ENCODE assay signal across 14 cellular contexts in genomic region chrX:150610446-150610845, GRCh38. TPM values are rescaled to one million over a fixed set of nuclear protein-coding genes. Genes with fewer than 3 reads are reported as not detected.
DNase-seq lines count a peak whose midpoint lies in the region; ATAC-seq and TF ChIP-seq lines count a peak whose summit lies in the region.
"Had no signal": no experiment of that assay in that cellular context is flagged by ENCODE, and none has a peak within 500 bp of the region (broad histone marks: within the 10 kb centered on the region; RNA-seq: fewer than 3 reads in every experiment).

No MANE protein-coding gene starts in this region.

- no peak overlapping the region for H3K9ac ChIP-seq in MM.1S (ENCODE audit: low read length)

- peak overlapping the region; percentile 49 for H3K27ac Mint-ChIP-seq in activated T-helper 2 cell treated with anti-CD3 and anti-CD28 coated beads, Interferon-gamma antibody, Interleukin-2, Interleukin-4, amounts not matched to agents 10 μg/mL and 5 μg/mL and 100 μg/mL, durations not matched to agents 14 hours and 24 hours and 36 hours
- H3K27ac Mint-ChIP-seq in stimulated activated memory B cell treated with anti-CD40 and anti-IgM and Interleukin-4, amounts not matched to agents 10 μg/mL and 1 μg/mL and 100 μg/mL, for 72 hours = peak overlapping the region; percentile 30
- H3K27ac Mint-ChIP-seq: B cell; CD4-positive, alpha-beta T cell had no signal

- H3K27me3 ChIP-seq in MM.1S (replicated peaks; ENCODE audit: insufficient read depth, low read length) = no peaks in the 10 kb centered on the region

- no peaks in the 10 kb centered on the region for H3K79me2 ChIP-seq in MM.1S (ENCODE audit: low read length)

- H3K4me1 ChIP-seq in MM.1S (ENCODE audit: low read length) = no peaks in the 10 kb centered on the region

- H3K36me3 Mint-ChIP-seq in activated T-helper 2 cell treated with anti-CD3 and anti-CD28 coated beads, Interferon-gamma antibody, Interleukin-2, Interleukin-4, amounts not matched to agents 10 μg/mL and 5 μg/mL and 100 μg/mL, durations not matched to agents 14 hours and 24 hours and 36 hours (ENCODE audit: low read depth) = peaks cover 43% of the 10 kb centered on the region
- H3K36me3 Mint-ChIP-seq in stimulated activated memory B cell treated with anti-CD40 and anti-IgM and Interleukin-4, amounts not matched to agents 10 μg/mL and 1 μg/mL and 100 μg/mL, for 72 hours = peaks cover 45% of the 10 kb centered on the region

- no peaks in the 10 kb centered on the region for H3F3A ChIP-seq in MM.1S (ENCODE audit: insufficient read depth, low read length)

- ATAC-seq in stimulated activated memory B cell treated with anti-CD40 and anti-IgM and Interleukin-4, amounts not matched to agents 10 μg/mL and 1 μg/mL and 100 μg/mL, for 72 hours = no peak
- ATAC-seq: HCT116 had no signal

- no peaks in the 10 kb centered on the region for H3K27me3 Mint-ChIP-seq in activated T-helper 2 cell treated with anti-CD3 and anti-CD28 coated beads, Interferon-gamma antibody, Interleukin-2, Interleukin-4, amounts not matched to agents 10 μg/mL and 5 μg/mL and 100 μg/mL, durations not matched to agents 14 hours and 24 hours and 36 hours (ENCODE audit: low read depth)
- H3K27me3 Mint-ChIP-seq in stimulated activated memory B cell treated with anti-CD40 and anti-IgM and Interleukin-4, amounts not matched to agents 10 μg/mL and 1 μg/mL and 100 μg/mL, for 72 hours = no peaks in the 10 kb centered on the region
- H3K27me3 Mint-ChIP-seq: B cell; CD4-positive, alpha-beta T cell had no signal

- no peaks in the 10 kb centered on the region for H3K36me3 ChIP-seq in MM.1S (replicated peaks; ENCODE audit: insufficient read depth, low read length)

- H2AFZ ChIP-seq in MM.1S (ENCODE audit: low read length) = no peak overlapping the region

- no peak overlapping the region for H3K4me3 Mint-ChIP-seq in activated T-helper 2 cell treated with anti-CD3 and anti-CD28 coated beads, Interferon-gamma antibody, Interleukin-2, Interleukin-4, amounts not matched to agents 10 μg/mL and 5 μg/mL and 100 μg/mL, durations not matched to agents 14 hours and 24 hours and 36 hours (ENCODE audit: low read depth)
- no peak overlapping the region for H3K4me3 Mint-ChIP-seq in stimulated activated memory B cell treated with anti-CD40 and anti-IgM and Interleukin-4, amounts not matched to agents 10 μg/mL and 1 μg/mL and 100 μg/mL, for 72 hours
- H3K4me3 Mint-ChIP-seq: B cell; CD4-positive, alpha-beta T cell had no signal

- no peak overlapping the region for H3K27ac ChIP-seq in MM.1S (ENCODE audit: low read length)

- H4K20me1 ChIP-seq in MM.1S (ENCODE audit: insufficient read depth, low read length) = no peaks in the 10 kb centered on the region

- H3K9me3 ChIP-seq in MM.1S (replicated peaks; ENCODE audit: insufficient read depth, low read length) = no peaks in the 10 kb centered on the region

- peaks cover 11% of the 10 kb centered on the region for H3K4me1 Mint-ChIP-seq in activated T-helper 2 cell treated with anti-CD3 and anti-CD28 coated beads, Interferon-gamma antibody, Interleukin-2, Interleukin-4, amounts not matched to agents 10 μg/mL and 5 μg/mL and 100 μg/mL, durations not matched to agents 14 hours and 24 hours and 36 hours (ENCODE audit: low read depth)
- H3K4me1 Mint-ChIP-seq in stimulated activated memory B cell treated with anti-CD40 and anti-IgM and Interleukin-4, amounts not matched to agents 10 μg/mL and 1 μg/mL and 100 μg/mL, for 72 hours = peaks cover 6% of the 10 kb centered on the region

- no peak overlapping the region for H3K4me2 ChIP-seq in MM.1S (ENCODE audit: low read depth, low read length)

- no peaks in the 10 kb centered on the region for H3K9me2 ChIP-seq in MM.1S (replicated peaks; ENCODE audit: insufficient read depth, low read length)

- TF ChIP-seq CTCF in fibroblast of the aortic adventitia (IDR thresholded peaks at IDR 0.05; ENCODE audit: insufficient read depth, low read length) (no peak), MM.1S (IDR thresholded peaks at IDR 0.05; ENCODE audit: low read length) (no peak)

- intact Hi-C loops in activated T-helper 2 cell treated with anti-CD3 and anti-CD28 coated beads, Interferon-gamma antibody, Interleukin-2, Interleukin-4, amounts not matched to agents 10 μg/mL and 5 μg/mL and 100 μg/mL, durations not matched to agents 14 hours and 24 hours and 36 hours (cut with micrococcal nuclease) = no loop called here

- H3K4me3 ChIP-seq in fibroblast of the aortic adventitia (ENCODE audit: low read depth, low read length) = no peak overlapping the region
- no peak overlapping the region for H3K4me3 ChIP-seq in MM.1S (ENCODE audit: low read length)

- peak; percentile 62 for DNase-seq in M059J (ENCODE audit: low read depth)
- DNase-seq in activated T-helper 2 cell treated with anti-CD3 and anti-CD28 coated beads, Interferon-gamma antibody, Interleukin-2, Interleukin-4, amounts not matched to agents 10 μg/mL and 5 μg/mL and 100 μg/mL, durations not matched to agents 14 hours and 24 hours and 36 hours (ENCODE audit: low spot score) = no peak
- DNase-seq in fibroblast of the aortic adventitia (ENCODE audit: low read depth) = peak; percentile 2
- DNase-seq in MM.1S = no peak
- no peak for DNase-seq in GM03348 (ENCODE audit: low spot score)
- no peak for DNase-seq in activated naive CD4-positive, alpha-beta T cell (lab: John Stamatoyannopoulos, UW)
- DNase-seq: C1 segment of cervical spinal cord; Calu3; CD4-positive, alpha-beta T cell; DMS 273 treated with DMSO at 0.1 percent for 48 hours; GDM1 had no signal

- no peaks in the 10 kb centered on the region for H3K9me3 Mint-ChIP-seq in activated T-helper 2 cell treated with anti-CD3 and anti-CD28 coated beads, Interferon-gamma antibody, Interleukin-2, Interleukin-4, amounts not matched to agents 10 μg/mL and 5 μg/mL and 100 μg/mL, durations not matched to agents 14 hours and 24 hours and 36 hours
- H3K9me3 Mint-ChIP-seq in stimulated activated memory B cell treated with anti-CD40 and anti-IgM and Interleukin-4, amounts not matched to agents 10 μg/mL and 1 μg/mL and 100 μg/mL, for 72 hours = no peaks in the 10 kb centered on the region
- H3K9me3 Mint-ChIP-seq: CD4-positive, alpha-beta T cell had no signal

RNA-seq across cellular contexts. Expression of gene MTM1, which starts 42.0 kb away (rescaled TPM):
- total RNA-seq in M059J (2014; rRNA removed; shearing (Covaris generic)) = 11.5 and 15.5 TPM in 2 replicates
- total RNA-seq in activated T-helper 2 cell treated with anti-CD3 and anti-CD28 coated beads, Interferon-gamma antibody, Interleukin-2, Interleukin-4, amounts not matched to agents 10 μg/mL and 5 μg/mL and 100 μg/mL, durations not matched to agents 14 hours and 24 hours and 36 hours = 25.2 and 26.5 TPM in 2 replicates
- 9.1 and 10.8 TPM in 2 replicates for total RNA-seq in fibroblast of the aortic adventitia (ENCODE audit: low replicate concordance)

Comparison
In these comparisons a context has a peak if more than half of its experiments do, and no peak if none do; other contexts are left out.
1. DNase-seq: peak in M059J (single experiment) and fibroblast of the aortic adventitia (single experiment); none in activated T-helper 2 cell treated with anti-CD3 and anti-CD28 coated beads, Interferon-gamma antibody, Interleukin-2, Interleukin-4, amounts not matched to agents 10 μg/mL and 5 μg/mL and 100 μg/mL, durations not matched to agents 14 hours and 24 hours and 36 hours (single experiment), MM.1S (single experiment), GM03348 (single experiment) and activated naive CD4-positive, alpha-beta T cell (0 of 4).